2 cellular contexts compared by ENCODE assay signal in the genomic region with DNA sequence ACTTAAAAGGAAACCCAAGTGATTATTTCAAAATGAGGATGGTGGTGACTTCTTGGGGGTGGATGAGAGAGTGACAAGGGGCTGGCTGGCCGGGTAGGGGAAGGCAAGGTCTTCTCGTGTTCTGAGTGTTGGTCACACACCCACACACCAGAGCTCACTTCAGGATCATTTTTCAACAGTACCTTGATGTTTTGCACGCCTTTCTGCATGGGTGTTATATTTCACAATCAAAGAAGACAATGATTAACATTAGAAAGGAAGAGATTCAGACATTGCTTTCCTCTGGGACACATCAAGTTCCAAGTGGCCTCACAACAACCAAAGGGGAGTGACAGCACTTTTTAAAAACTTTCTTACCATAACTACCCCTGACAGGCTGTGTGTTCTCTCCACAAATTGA.
TF ChIP-seq lines count a peak whose summit lies in the region.

No MANE protein-coding gene starts in this region.

TF ChIP-seq in IMR-90, 13 proteins besides CTCF, POLR2A, EP300 and RAD21:
- TF ChIP-seq CEBPB (IDR thresholded peaks at IDR 0.05; ENCODE audit: low read depth, low read length) = peak; percentile 44; the same call in 1 of the 2 replicates
- no peak for TF ChIP-seq BHLHE40 (IDR thresholded peaks at IDR 0.05; ENCODE audit: low read depth, low read length)
TF ChIP-seq in IMR-90: peak in this region for 1.

TF ChIP-seq in SK-N-SH, 30 proteins besides CTCF, POLR2A, EP300 and RAD21:
- TF ChIP-seq JUND (IDR thresholded peaks at IDR 0.05) = no peak
- TF ChIP-seq CHD2 (IDR thresholded peaks at IDR 0.05; ENCODE audit: low read length, partially characterized antibody) = no peak
- TF ChIP-seq POLR2AphosphoS5 (IDR thresholded peaks at IDR 0.05; ENCODE audit: low read depth, low read length) = no peak
- TF ChIP-seq ELF1 (IDR thresholded peaks at IDR 0.05) = no peak
- no peak for TF ChIP-seq SIN3A (IDR thresholded peaks at IDR 0.05; ENCODE audit: borderline replicate concordance, low read depth, low read length)
- no peak for TF ChIP-seq RFX5 (IDR thresholded peaks at IDR 0.05; ENCODE audit: low read length)
- TF ChIP-seq, protein P1, sequence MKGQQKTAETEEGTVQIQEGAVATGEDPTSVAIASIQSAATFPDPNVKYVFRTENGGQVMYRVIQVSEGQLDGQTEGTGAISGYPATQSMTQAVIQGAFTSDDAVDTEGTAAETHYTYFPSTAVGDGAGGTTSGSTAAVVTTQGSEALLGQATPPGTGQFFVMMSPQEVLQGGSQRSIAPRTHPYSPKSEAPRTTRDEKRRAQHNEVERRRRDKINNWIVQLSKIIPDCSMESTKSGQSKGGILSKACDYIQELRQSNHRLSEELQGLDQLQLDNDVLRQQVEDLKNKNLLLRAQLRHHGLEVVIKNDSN (IDR thresholded peaks at IDR 0.05; ENCODE audit: borderline replicate concordance, low read depth) = no peak
- no peak for TF ChIP-seq SMC3 (IDR thresholded peaks at IDR 0.05; ENCODE audit: low read depth, low read length)
- TF ChIP-seq NFIC (IDR thresholded peaks at IDR 0.05; ENCODE audit: borderline replicate concordance) = no peak
- TF ChIP-seq TEAD4 (IDR thresholded peaks at IDR 0.05; ENCODE audit: borderline replicate concordance, insufficient read depth) = no peak
- TF ChIP-seq, protein P2, sequence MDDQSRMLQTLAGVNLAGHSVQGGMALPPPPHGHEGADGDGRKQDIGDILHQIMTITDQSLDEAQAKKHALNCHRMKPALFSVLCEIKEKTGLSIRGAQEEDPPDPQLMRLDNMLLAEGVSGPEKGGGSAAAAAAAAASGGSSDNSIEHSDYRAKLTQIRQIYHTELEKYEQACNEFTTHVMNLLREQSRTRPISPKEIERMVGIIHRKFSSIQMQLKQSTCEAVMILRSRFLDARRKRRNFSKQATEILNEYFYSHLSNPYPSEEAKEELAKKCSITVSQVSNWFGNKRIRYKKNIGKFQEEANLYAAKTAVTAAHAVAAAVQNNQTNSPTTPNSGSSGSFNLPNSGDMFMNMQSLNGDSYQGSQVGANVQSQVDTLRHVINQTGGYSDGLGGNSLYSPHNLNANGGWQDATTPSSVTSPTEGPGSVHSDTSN (IDR thresholded peaks at IDR 0.05) = no peak
- TF ChIP-seq, protein P3, sequence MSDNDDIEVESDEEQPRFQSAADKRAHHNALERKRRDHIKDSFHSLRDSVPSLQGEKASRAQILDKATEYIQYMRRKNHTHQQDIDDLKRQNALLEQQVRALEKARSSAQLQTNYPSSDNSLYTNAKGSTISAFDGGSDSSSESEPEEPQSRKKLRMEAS (IDR thresholded peaks at IDR 0.05; ENCODE audit: low read depth) = no peak
